In genomic region chr3:127210654-127210943, GRCh38 we compare ENCODE assay signal across 29 cellular contexts. TPM values are rescaled to one million over a fixed set of nuclear protein-coding genes. Genes with fewer than 3 reads are reported as not detected.
"Had no signal": no experiment of that assay in that cellular context is flagged by ENCODE, and none has a peak within 500 bp of the region (broad histone marks: within the 10 kb centered on the region; RNA-seq: fewer than 3 reads in every experiment).

No MANE protein-coding gene starts in this region.

- H3K27ac ChIP-seq: esophagus muscularis mucosa, foreskin keratinocyte, heart left ventricle, lower lobe of right lung, neutrophil, ovary, prostate gland, stomach, thyroid gland, VCaP had no signal

- H3K4me3 Mint-ChIP-seq: activated CD4-positive, alpha-beta memory T cell treated with anti-CD3 and anti-CD28 coated beads, Interleukin-2, amount 10 ng/mL, durations not matched to agents 7 days and 5 days; activated CD4-positive, alpha-beta T cell treated with anti-CD3 and anti-CD28 coated beads, Interleukin-2, amount 10 ng/mL, durations not matched to agents 7 days and 5 days; activated T-cell treated with anti-CD3 and anti-CD28 coated beads, Interleukin-2, amount 50 U/mL, for 24 hours; dendritic cell treated with granulocyte-macrophage colony-stimulating factor and Interleukin-4, amounts not matched to agents 40 ng/mL and 50 ng/mL, for 4 days; nephron; stimulated activated naive B cell treated with anti-CD40 and anti-IgM and Interleukin-4, amounts not matched to agents 10 μg/mL and 1 μg/mL and 100 μg/mL, for 72 hours; T-cell had no signal

- H3K4me1 ChIP-seq: esophagus muscularis mucosa, foreskin keratinocyte, heart left ventricle, lower lobe of right lung, prostate gland, stomach, thyroid gland had no signal

- H3K4me3 ChIP-seq: esophagus muscularis mucosa, heart left ventricle, lower lobe of right lung, ovary, prostate gland, smooth muscle cell, stomach, thyroid gland had no signal

- H3K36me3 Mint-ChIP-seq: stimulated activated naive B cell treated with anti-CD40 and anti-IgM and Interleukin-4, amounts not matched to agents 10 μg/mL and 1 μg/mL and 100 μg/mL, for 72 hours; T-cell had no signal

- H3K9me3 Mint-ChIP-seq: activated CD4-positive, alpha-beta memory T cell treated with anti-CD3 and anti-CD28 coated beads, Interleukin-2, amount 10 ng/mL, durations not matched to agents 7 days and 5 days; activated CD4-positive, alpha-beta T cell treated with anti-CD3 and anti-CD28 coated beads, Interleukin-2, amount 10 ng/mL, durations not matched to agents 7 days and 5 days; activated T-cell treated with anti-CD3 and anti-CD28 coated beads, Interleukin-2, amount 50 U/mL, for 24 hours; dendritic cell treated with granulocyte-macrophage colony-stimulating factor and Interleukin-4, amounts not matched to agents 40 ng/mL and 50 ng/mL, for 4 days; nephron; stimulated activated naive B cell treated with anti-CD40 and anti-IgM and Interleukin-4, amounts not matched to agents 10 μg/mL and 1 μg/mL and 100 μg/mL, for 72 hours; T-cell had no signal

- H3K9me3 ChIP-seq: esophagus muscularis mucosa, heart left ventricle, lower lobe of right lung, neutrophil, ovary, prostate gland, stomach, thyroid gland had no signal

- H3K4me1 Mint-ChIP-seq: activated CD4-positive, alpha-beta memory T cell treated with anti-CD3 and anti-CD28 coated beads, Interleukin-2, amount 10 ng/mL, durations not matched to agents 7 days and 5 days; activated CD4-positive, alpha-beta T cell treated with anti-CD3 and anti-CD28 coated beads, Interleukin-2, amount 10 ng/mL, durations not matched to agents 7 days and 5 days; nephron had no signal

- H3K36me3 ChIP-seq: esophagus muscularis mucosa, heart left ventricle, lower lobe of right lung, neutrophil, ovary, prostate gland, stomach, thyroid gland had no signal

- DNase-seq: activated CD4-positive, alpha-beta memory T cell treated with anti-CD3 and anti-CD28 coated beads, Interleukin-2, amount 10 ng/mL, durations not matched to agents 7 days and 5 days; activated CD4-positive, alpha-beta T cell treated with anti-CD3 and anti-CD28 coated beads, Interleukin-2, amount 10 ng/mL, durations not matched to agents 7 days and 5 days; activated CD8-positive, alpha-beta memory T cell treated with anti-CD3 and anti-CD28 coated beads, Interleukin-2, amount 50 U/mL, for 48 hours; activated gamma-delta T cell; activated naive CD4-positive, alpha-beta T cell treated with anti-CD3 and anti-CD28 coated beads, Interleukin-2, amount 50 U/mL, for 16 hours; activated T-cell treated with anti-CD3 and anti-CD28 coated beads, Interleukin-2, amount 50 U/mL, for 24 hours; amniotic stem cell; central memory CD4-positive, alpha-beta T cell; foreskin keratinocyte; kidney glomerular epithelial cell; lower lobe of right lung; retina; stimulated activated CD4-positive, alpha-beta T cell treated with anti-CD3 and anti-CD28 coated beads, Interleukin-15, amount 100 ng/mL, for 24 hours; stimulated activated CD4-positive, alpha-beta T cell treated with anti-CD3 and anti-CD28 coated beads, Interleukin-2, amount 100 ng/mL, for 24 hours; stimulated activated naive B cell treated with anti-CD40 and anti-IgM and Interleukin-4, amounts not matched to agents 10 μg/mL and 1 μg/mL and 100 μg/mL, for 72 hours; T-cell; thyroid gland had no signal

- H3K27ac Mint-ChIP-seq: activated CD4-positive, alpha-beta memory T cell treated with anti-CD3 and anti-CD28 coated beads, Interleukin-2, amount 10 ng/mL, durations not matched to agents 7 days and 5 days; activated CD4-positive, alpha-beta T cell treated with anti-CD3 and anti-CD28 coated beads, Interleukin-2, amount 10 ng/mL, durations not matched to agents 7 days and 5 days; activated T-cell treated with anti-CD3 and anti-CD28 coated beads, Interleukin-2, amount 50 U/mL, for 24 hours; dendritic cell treated with granulocyte-macrophage colony-stimulating factor and Interleukin-4, amounts not matched to agents 40 ng/mL and 50 ng/mL, for 4 days; nephron; stimulated activated naive B cell treated with anti-CD40 and anti-IgM and Interleukin-4, amounts not matched to agents 10 μg/mL and 1 μg/mL and 100 μg/mL, for 72 hours; T-cell had no signal

- H3K27me3 ChIP-seq: neutrophil, ovary, thyroid gland had no signal

RNA-seq across cellular contexts. Expression of gene PRR23E, which starts 17.7 kb away (rescaled TPM):
- total RNA-seq: activated CD4-positive, alpha-beta memory T cell treated with anti-CD3 and anti-CD28 coated beads, Interleukin-2, amount 10 ng/mL, durations not matched to agents 7 days and 5 days; activated CD4-positive, alpha-beta T cell treated with anti-CD3 and anti-CD28 coated beads, Interleukin-2, amount 10 ng/mL, durations not matched to agents 7 days and 5 days; esophagus muscularis mucosa; foreskin keratinocyte; heart left ventricle; left lobe of liver; lower lobe of right lung; mononuclear cell; ovary; prostate gland; smooth muscle cell; stomach; T-cell; thyroid gland had no signal
- polyA plus RNA-seq: foreskin keratinocyte, heart left ventricle, smooth muscle cell, stomach had no signal
